Comparison of ENCODE assay signal across 21 cellular contexts in the genomic region with DNA sequence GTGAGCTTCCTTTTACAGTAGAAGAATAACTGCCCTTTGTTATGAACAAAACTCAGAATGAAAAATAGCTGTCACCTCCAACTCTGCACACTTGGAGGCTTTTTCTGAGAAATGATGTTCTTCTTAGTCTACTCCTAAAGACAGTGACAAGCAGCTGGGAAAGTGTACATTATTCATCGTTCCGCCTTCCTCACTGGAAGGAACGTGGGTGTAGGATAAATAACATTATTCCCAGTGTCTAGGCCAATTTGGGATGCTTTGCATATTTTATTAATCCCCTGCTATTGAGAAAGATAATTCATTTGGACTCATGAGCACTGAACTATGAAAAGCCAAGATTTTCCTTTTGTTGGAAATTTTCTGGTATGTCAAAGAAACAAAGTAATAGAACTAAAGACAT.
"Had no signal": no experiment of that assay in that cellular context is flagged by ENCODE, and none has a peak within 500 bp of the region (broad histone marks: within the 10 kb centered on the region; RNA-seq: fewer than 3 reads in every experiment).

No MANE protein-coding gene starts in this region.

- H3K9me3 Mint-ChIP-seq: activated naive CD4-positive, alpha-beta T cell treated with anti-CD3 and anti-CD28 coated beads, Interleukin-2, amount 50 U/mL, for 72 hours; neural crest cell had no signal

- H3K4me1 ChIP-seq: right atrium auricular region, tibial nerve had no signal

- H3K27ac ChIP-seq: brain microvascular endothelial cell, right atrium auricular region, tibial nerve, VCaP had no signal

- ATAC-seq: activated naive CD4-positive, alpha-beta T cell treated with anti-CD3 and anti-CD28 coated beads, Interleukin-2, amount 50 U/mL, for 72 hours; activated T-cell treated with anti-CD3 and anti-CD28 coated beads, Interleukin-2, amount 50 U/mL, for 72 hours; esophagus mucosa; left cardiac atrium; naive thymus-derived CD4-positive, alpha-beta T cell had no signal

- H3K4me1 Mint-ChIP-seq: naive thymus-derived CD4-positive, alpha-beta T cell had no signal

- H3K27me3 ChIP-seq: brain microvascular endothelial cell, right atrium auricular region, tibial nerve had no signal

- H3K4me3 Mint-ChIP-seq: activated T-cell treated with anti-CD3 and anti-CD28 coated beads, Interleukin-2, amount 50 U/mL, for 72 hours; naive thymus-derived CD4-positive, alpha-beta T cell; neural crest cell had no signal

- DNase-seq: activated CD4-positive, alpha-beta T cell treated with anti-CD3 and anti-CD28 coated beads for 4 hours; activated CD4-positive, alpha-beta T cell treated with anti-CD3 and anti-CD28 coated beads, Interleukin-2, amount 50 U/mL, for 4 hours; activated naive CD4-positive, alpha-beta T cell; activated T-cell treated with anti-CD3 and anti-CD28 coated beads for 4 hours; activated T-cell treated with anti-CD3 and anti-CD28 coated beads, Interleukin-2, amount 50 U/mL, for 72 hours; anterior cingulate cortex; cortex of kidney; hippocampal formation; left cardiac atrium; midbrain; naive thymus-derived CD4-positive, alpha-beta T cell; occipital lobe; stimulated activated CD4-positive, alpha-beta T cell treated with anti-CD3 and anti-CD28 coated beads, Interleukin-2, amount 100 ng/mL, for 48 hours; stimulated activated naive CD4-positive, alpha-beta T cell treated with Interleukin-2 at 50 U/mL for 16 hours had no signal

- H3K27me3 Mint-ChIP-seq: naive thymus-derived CD4-positive, alpha-beta T cell had no signal

- H3K9me3 ChIP-seq: right atrium auricular region, tibial nerve had no signal

- H3K27ac Mint-ChIP-seq: activated naive CD4-positive, alpha-beta T cell treated with anti-CD3 and anti-CD28 coated beads, Interleukin-2, amount 50 U/mL, for 72 hours; activated T-cell treated with anti-CD3 and anti-CD28 coated beads, Interleukin-2, amount 50 U/mL, for 72 hours; naive thymus-derived CD4-positive, alpha-beta T cell had no signal

- H3K36me3 Mint-ChIP-seq: activated naive CD4-positive, alpha-beta T cell treated with anti-CD3 and anti-CD28 coated beads, Interleukin-2, amount 50 U/mL, for 72 hours; naive thymus-derived CD4-positive, alpha-beta T cell had no signal

- H3K36me3 ChIP-seq: brain microvascular endothelial cell, right atrium auricular region, tibial nerve had no signal

- H3K4me3 ChIP-seq: right atrium auricular region, tibial nerve had no signal
